ENCODE assay signal across 1 cellular context in the genomic region with DNA sequence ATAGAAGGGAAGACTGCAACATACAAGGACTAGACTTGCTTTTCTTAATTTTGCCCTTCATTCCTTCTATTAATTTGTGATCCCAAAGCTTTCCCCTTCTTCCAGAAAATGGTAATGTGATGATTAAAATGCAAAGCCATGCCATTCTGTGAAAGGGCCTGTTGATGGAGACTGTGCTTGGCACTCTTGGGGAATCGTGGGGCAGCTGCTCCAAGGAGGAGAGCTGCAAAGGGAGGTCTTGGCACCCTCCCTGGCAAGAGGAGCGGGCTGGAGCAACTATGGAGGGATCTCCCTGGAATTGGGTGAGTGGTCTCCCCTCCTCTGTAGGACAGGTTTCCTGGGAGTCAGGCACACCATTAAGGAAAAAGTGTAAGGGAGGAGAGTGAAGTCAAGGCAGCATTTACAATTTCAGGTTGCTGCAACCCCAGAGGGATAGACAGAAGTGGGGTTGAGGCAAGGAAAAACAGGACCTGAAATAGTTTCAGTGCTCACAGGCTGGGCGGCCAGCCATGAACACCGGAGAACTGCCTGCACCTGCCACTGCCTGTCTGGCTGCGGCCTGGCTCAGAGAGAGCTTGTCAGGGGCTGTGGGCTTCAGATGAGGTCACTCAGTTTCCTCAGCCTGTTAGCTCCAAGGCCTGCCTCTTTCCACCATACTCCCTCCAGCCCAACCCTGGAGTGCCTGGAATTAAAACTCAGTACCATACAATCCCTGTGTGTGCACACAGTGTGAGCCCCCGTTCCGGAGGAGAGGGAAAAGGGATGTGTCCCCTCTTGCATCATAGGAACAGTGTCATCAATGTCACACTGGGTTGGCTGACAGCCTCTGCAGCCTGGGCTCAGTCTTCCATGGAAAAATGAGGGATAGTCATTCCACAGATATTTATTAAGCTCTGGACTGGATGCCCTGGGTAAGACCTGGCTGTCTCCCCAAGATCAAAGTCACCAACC.
TF ChIP-seq lines count a peak whose summit lies in the region.

No MANE protein-coding gene starts in this region.

TF ChIP-seq in IMR-90, 13 proteins besides CTCF, POLR2A, EP300 and RAD21:
- TF ChIP-seq RFX5 (IDR thresholded peaks at IDR 0.05; ENCODE audit: low read depth, low read length) (no peak), CEBPB (IDR thresholded peaks at IDR 0.05; ENCODE audit: low read depth, low read length) (0 out of 2 replicates have a peak, but pooled peaks have one; percentile 10), MXI1 (IDR thresholded peaks at IDR 0.05; ENCODE audit: borderline replicate concordance, low read depth, low read length) (no peak), FOS (IDR thresholded peaks at IDR 0.05; ENCODE audit: low read depth, low read length) (no peak), CHD1 (IDR thresholded peaks at IDR 0.05; ENCODE audit: low read depth, low read length) (no peak), SMC3 (IDR thresholded peaks at IDR 0.05; ENCODE audit: low read depth, low read length) (no peak)
- TF ChIP-seq, protein P1, sequence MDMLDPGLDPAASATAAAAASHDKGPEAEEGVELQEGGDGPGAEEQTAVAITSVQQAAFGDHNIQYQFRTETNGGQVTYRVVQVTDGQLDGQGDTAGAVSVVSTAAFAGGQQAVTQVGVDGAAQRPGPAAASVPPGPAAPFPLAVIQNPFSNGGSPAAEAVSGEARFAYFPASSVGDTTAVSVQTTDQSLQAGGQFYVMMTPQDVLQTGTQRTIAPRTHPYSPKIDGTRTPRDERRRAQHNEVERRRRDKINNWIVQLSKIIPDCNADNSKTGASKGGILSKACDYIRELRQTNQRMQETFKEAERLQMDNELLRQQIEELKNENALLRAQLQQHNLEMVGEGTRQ (IDR thresholded peaks at IDR 0.05; ENCODE audit: low read depth, low read length), result no peak
TF ChIP-seq in IMR-90: peak in this region for 1.
